Comparison of ENCODE assay signal across 9 cellular contexts in genomic region chr2:47033102-47033880, GRCh38.
DNase-seq lines count a peak whose midpoint lies in the region; ATAC-seq and TF ChIP-seq lines count a peak whose summit lies in the region.
"Had no signal": no experiment of that assay in that cellular context is flagged by ENCODE, and none has a peak within 500 bp of the region (broad histone marks: within the 10 kb centered on the region; RNA-seq: fewer than 3 reads in every experiment).

No MANE protein-coding gene starts in this region.

- H3K27ac ChIP-seq in body of pancreas = peak overlapping the region; percentile 73 to 92 (median 86)
- H3K27ac ChIP-seq in mesenchymal stem cell (ENCODE audit: low read length, poor library complexity, severe bottlenecking) = peak overlapping the region; percentile 96
- peak overlapping the region; percentile 53 for H3K27ac ChIP-seq in urinary bladder (ENCODE audit: low read depth)
- no peak overlapping the region for H3K27ac ChIP-seq in CD8-positive, alpha-beta memory T cell (ENCODE audit: low read depth, low read length)
- H3K27ac ChIP-seq: VCaP had no signal

- H3K14ac ChIP-seq in mesenchymal stem cell (ENCODE audit: low read length in 2 of 2) = peak overlapping the region in 1 of 2 experiments; percentile 88

- H3K4me1 ChIP-seq in body of pancreas (peaks cover 44% of the 10 kb centered on the region), mesenchymal stem cell (ENCODE audit: control insufficient read depth, insufficient read depth, low read depth, low read length) (peaks cover 52% of the 10 kb centered on the region), urinary bladder (ENCODE audit: insufficient read depth) (no peaks in the 10 kb centered on the region)
- no peaks in the 10 kb centered on the region for H3K4me1 ChIP-seq in CD8-positive, alpha-beta memory T cell (ENCODE audit: insufficient read depth, low read length)

- H2AK5ac ChIP-seq in mesenchymal stem cell (ENCODE audit: low read length, severe bottlenecking) = peak overlapping the region; percentile 91

- POLR2A ChIA-PET in activated naive CD8-positive, alpha-beta T cell treated with anti-CD3 and anti-CD28 coated beads, Interleukin-2, amount 10 ng/mL, durations not matched to agents 7 days and 5 days (lab: Charles Lee) = no interaction called here
- POLR2A ChIA-PET in CD8-positive, alpha-beta memory T cell (lab: Charles Lee) = no interaction called here

- no peaks in the 10 kb centered on the region for H3K9me3 ChIP-seq in body of pancreas
- H3K9me3 ChIP-seq in mesenchymal stem cell (ENCODE audit: control insufficient read depth, low read length) = no peaks in the 10 kb centered on the region
- no peaks in the 10 kb centered on the region for H3K9me3 ChIP-seq in CD8-positive, alpha-beta memory T cell (ENCODE audit: low read length)

- no peak overlapping the region for H3K4me2 ChIP-seq in mesenchymal stem cell (ENCODE audit: low read length, poor library complexity, severe bottlenecking)

- intact Hi-C loops in body of pancreas (cut with DNase I) = no loop called here

- H2BK15ac ChIP-seq in mesenchymal stem cell (ENCODE audit: low read depth, poor library complexity, severe bottlenecking) = peak overlapping the region; percentile 38

- no peaks in the 10 kb centered on the region for H3K9me3 Mint-ChIP-seq in activated naive CD8-positive, alpha-beta T cell treated with anti-CD3 and anti-CD28 coated beads, Interleukin-2, amount 10 ng/mL, durations not matched to agents 7 days and 5 days
- H3K9me3 Mint-ChIP-seq in activated naive CD8-positive, alpha-beta T cell treated with anti-CD3 and anti-CD28 coated beads, Interleukin-2, amount 50 U/mL, for 24 hours = no peaks in the 10 kb centered on the region
- H3K9me3 Mint-ChIP-seq in CD8-positive, alpha-beta memory T cell = no peaks in the 10 kb centered on the region

- peak overlapping the region in 1 of 2 experiments; percentile 48 for H3K23ac ChIP-seq in mesenchymal stem cell (ENCODE audit: low read length in 2 of 2)

- peak overlapping the region; percentile 95 to 99 for H3K4ac ChIP-seq in mesenchymal stem cell (ENCODE audit: low read depth in 1 of 2, low read length in 2 of 2)

- peak overlapping the region; percentile 90 for H4K8ac ChIP-seq in mesenchymal stem cell (ENCODE audit: low read length)

- H3K4me1 Mint-ChIP-seq in activated naive CD8-positive, alpha-beta T cell treated with anti-CD3 and anti-CD28 coated beads, Interleukin-2, amount 10 ng/mL, durations not matched to agents 7 days and 5 days = peaks cover 10% of the 10 kb centered on the region
- peaks cover 20% of the 10 kb centered on the region for H3K4me1 Mint-ChIP-seq in activated naive CD8-positive, alpha-beta T cell treated with anti-CD3 and anti-CD28 coated beads, Interleukin-2, amount 50 U/mL, for 24 hours
- peaks cover 0 to 3% (median 2%) of the 10 kb centered on the region in 3 donors for H3K4me1 Mint-ChIP-seq in CD8-positive, alpha-beta memory T cell

- peak overlapping the region; percentile 41 to 98 for H2BK12ac ChIP-seq in mesenchymal stem cell (ENCODE audit: low read length in 2 of 2)

- H3K18ac ChIP-seq in mesenchymal stem cell (ENCODE audit: low read depth in 1 of 2, low read length in 2 of 2) = peak overlapping the region; percentile 96

- H3K27ac Mint-ChIP-seq in activated naive CD8-positive, alpha-beta T cell treated with anti-CD3 and anti-CD28 coated beads, Interleukin-2, amount 10 ng/mL, durations not matched to agents 7 days and 5 days = peak overlapping the region; percentile 70
- H3K27ac Mint-ChIP-seq in activated naive CD8-positive, alpha-beta T cell treated with anti-CD3 and anti-CD28 coated beads, Interleukin-2, amount 50 U/mL, for 24 hours = no peak overlapping the region
- H3K27ac Mint-ChIP-seq in CD8-positive, alpha-beta memory T cell = peak overlapping the region in 1 of 8 donors; percentile 9

- H3K79me1 ChIP-seq in mesenchymal stem cell (replicated peaks; ENCODE audit: low read length, poor library complexity, severe bottlenecking) = peaks cover 8% of the 10 kb centered on the region

- DNase-seq in activated naive CD8-positive, alpha-beta T cell treated with anti-CD3 and anti-CD28 coated beads, Interleukin-2, amount 10 ng/mL, durations not matched to agents 7 days and 5 days = no peak
- no peak for DNase-seq in activated naive CD8-positive, alpha-beta T cell treated with anti-CD3 and anti-CD28 coated beads, Interleukin-2, amount 50 U/mL, for 24 hours
- DNase-seq in body of pancreas (no peak), mesenchymal stem cell (peak; percentile 61)
- DNase-seq in CD8-positive, alpha-beta memory T cell = no peak
- DNase-seq in activated CD8-positive, alpha-beta memory T cell treated with anti-CD3 and anti-CD28 coated beads, Interleukin-2, amount 50 U/mL, for 48 hours = no peak

- H2BK120ac ChIP-seq in mesenchymal stem cell (ENCODE audit: low read depth, low read length) = peak overlapping the region; percentile 92

- H2BK5ac ChIP-seq in mesenchymal stem cell (ENCODE audit: low read depth, low read length, poor library complexity, severe bottlenecking) = peak overlapping the region; percentile 94

- H3K36me3 Mint-ChIP-seq in activated naive CD8-positive, alpha-beta T cell treated with anti-CD3 and anti-CD28 coated beads, Interleukin-2, amount 10 ng/mL, durations not matched to agents 7 days and 5 days = peaks cover 10% of the 10 kb centered on the region
- H3K36me3 Mint-ChIP-seq in activated naive CD8-positive, alpha-beta T cell treated with anti-CD3 and anti-CD28 coated beads, Interleukin-2, amount 50 U/mL, for 24 hours (ENCODE audit: low read depth) = peaks cover 12% of the 10 kb centered on the region
- peaks cover 0 to 94% (median 8%) of the 10 kb centered on the region in 3 donors for H3K36me3 Mint-ChIP-seq in CD8-positive, alpha-beta memory T cell

- H3K27me3 ChIP-seq in body of pancreas (no peaks in the 10 kb centered on the region), mesenchymal stem cell (ENCODE audit: control insufficient read depth in 1 of 2, insufficient read depth in 1 of 2, low read length in 2 of 2) (no peaks in the 10 kb centered on the region)
- no peaks in the 10 kb centered on the region for H3K27me3 ChIP-seq in CD8-positive, alpha-beta memory T cell (ENCODE audit: insufficient read depth, low read length, poor library complexity, severe bottlenecking)

- no peak overlapping the region for H2AFZ ChIP-seq in mesenchymal stem cell (ENCODE audit: low read depth, low read length)

- H3K4me3 Mint-ChIP-seq in activated naive CD8-positive, alpha-beta T cell treated with anti-CD3 and anti-CD28 coated beads, Interleukin-2, amount 10 ng/mL, durations not matched to agents 7 days and 5 days = no peak overlapping the region
- no peak overlapping the region for H3K4me3 Mint-ChIP-seq in activated naive CD8-positive, alpha-beta T cell treated with anti-CD3 and anti-CD28 coated beads, Interleukin-2, amount 50 U/mL, for 24 hours
- no peak overlapping the region for H3K4me3 Mint-ChIP-seq in CD8-positive, alpha-beta memory T cell

- TF ChIP-seq POLR2A in body of pancreas (IDR thresholded peaks at IDR 0.05) = no peak

- ATAC-seq in activated naive CD8-positive, alpha-beta T cell treated with anti-CD3 and anti-CD28 coated beads, Interleukin-2, amount 10 ng/mL, durations not matched to agents 7 days and 5 days (ENCODE audit: low read depth) = no peak
- ATAC-seq in activated naive CD8-positive, alpha-beta T cell treated with anti-CD3 and anti-CD28 coated beads, Interleukin-2, amount 50 U/mL, for 24 hours = no peak
- no peak for ATAC-seq in body of pancreas
- no peak for ATAC-seq in HG03457 (IDR thresholded peaks at IDR 0.05; ENCODE audit: unreplicated experiment)

- WGBS in body of pancreas, 2 donors = 58 to 71% methylated on average over 10 to 12 of the region's 12 CpGs
- 50% methylated on average over 12 of the region's 12 CpGs for WGBS in mesenchymal stem cell
- 40% methylated on average over 12 of the region's 12 CpGs for WGBS in urinary bladder

- no peak overlapping the region for H3K4me3 ChIP-seq in body of pancreas
- peak overlapping the region in 1 of 2 experiments; percentile 55 for H3K4me3 ChIP-seq in mesenchymal stem cell (ENCODE audit: insufficient read depth in 1 of 2, low read depth in 1 of 2, low read length in 2 of 2)
- H3K4me3 ChIP-seq in urinary bladder (ENCODE audit: low read depth, low read length) = no peak overlapping the region
- no peak overlapping the region for H3K4me3 ChIP-seq in CD8-positive, alpha-beta memory T cell (ENCODE audit: low read length)

- peaks cover 0 to 3% of the 10 kb centered on the region in 2 donors for H3K36me3 ChIP-seq in body of pancreas (replicated peaks in 1 of 2; ENCODE audit: insufficient read depth in 1 of 2, low read depth in 2 of 2)
- H3K36me3 ChIP-seq in mesenchymal stem cell (ENCODE audit: control insufficient read depth in 1 of 2, insufficient read depth in 2 of 2, low read depth in 1 of 2, low read length in 2 of 2) = peaks cover 35 to 82% of the 10 kb centered on the region in 2 experiments
- no peaks in the 10 kb centered on the region for H3K36me3 ChIP-seq in urinary bladder (ENCODE audit: insufficient read depth)
- peaks cover 14% of the 10 kb centered on the region for H3K36me3 ChIP-seq in CD8-positive, alpha-beta memory T cell (ENCODE audit: insufficient read depth, low read length)

- no peak for TF ChIP-seq CTCF in body of pancreas (IDR thresholded peaks at IDR 0.05)

- H3K9ac ChIP-seq in mesenchymal stem cell (ENCODE audit: low read length) = peak overlapping the region; percentile 88

- CTCF ChIA-PET in CD8-positive, alpha-beta memory T cell (lab: Charles Lee) = no interaction called here

- no peaks in the 10 kb centered on the region for H3K27me3 Mint-ChIP-seq in activated naive CD8-positive, alpha-beta T cell treated with anti-CD3 and anti-CD28 coated beads, Interleukin-2, amount 10 ng/mL, durations not matched to agents 7 days and 5 days
- H3K27me3 Mint-ChIP-seq in activated naive CD8-positive, alpha-beta T cell treated with anti-CD3 and anti-CD28 coated beads, Interleukin-2, amount 50 U/mL, for 24 hours = no peaks in the 10 kb centered on the region
- no peaks in the 10 kb centered on the region for H3K27me3 Mint-ChIP-seq in CD8-positive, alpha-beta memory T cell

- H4K91ac ChIP-seq in mesenchymal stem cell (ENCODE audit: low read length) = peak overlapping the region; percentile 99
